Comparison of ENCODE assay signal across 8 cellular contexts in genomic region chr1:114346480-114347029, GRCh38.
A peak's percentile ranks its signal among the peaks of the same experiment; 100 is the strongest.
DNase-seq lines count a peak whose midpoint lies in the region; ATAC-seq and TF ChIP-seq lines count a peak whose summit lies in the region.

No MANE protein-coding gene starts in this region.

- peak overlapping the region in 7 of 11 experiments; percentile 21 to 64 (median 56); a peak in 11 of 22 replicates for H3K27ac ChIP-seq in BLaER1 treated with 17β-estradiol and CSF1 and Interleukin-3, amounts not matched to agents 10 nM and 100 nM
- H3K27ac ChIP-seq in coronary artery, result peak overlapping the region; percentile 78 to 90

- no peaks in the 10 kb centered on the region for H3K9me3 ChIP-seq in BLaER1 treated with 17β-estradiol and CSF1 and Interleukin-3, amounts not matched to agents 10 nM and 100 nM (replicated peaks in 1 of 11)

- no peaks in the 10 kb centered on the region for H3K27me3 Mint-ChIP-seq in activated CD4-positive, alpha-beta T cell treated with anti-CD3 and anti-CD28 coated beads, Interleukin-2, amount 10 ng/mL, durations not matched to agents 24 days and 14 days

- H3K27ac Mint-ChIP-seq in activated CD4-positive, alpha-beta T cell treated with anti-CD3 and anti-CD28 coated beads, Interleukin-2, amount 10 ng/mL, durations not matched to agents 24 days and 14 days, result peak overlapping the region; percentile 84

- H3K9ac ChIP-seq in BLaER1 treated with 17β-estradiol and CSF1 and Interleukin-3, amounts not matched to agents 10 nM and 100 nM, result peak overlapping the region; percentile 29 to 77 (median 66); a peak in 21 of 22 replicates

- no peaks in the 10 kb centered on the region for H4K20me1 ChIP-seq in BLaER1 treated with 17β-estradiol and CSF1 and Interleukin-3, amounts not matched to agents 10 nM and 100 nM

- peaks cover 25 to 49% (median 30%) of the 10 kb centered on the region in 10 experiments for H3K4me1 ChIP-seq in BLaER1 treated with 17β-estradiol and CSF1 and Interleukin-3, amounts not matched to agents 10 nM and 100 nM

- H3K9me3 Mint-ChIP-seq in activated CD4-positive, alpha-beta T cell treated with anti-CD3 and anti-CD28 coated beads, Interleukin-2, amount 10 ng/mL, durations not matched to agents 24 days and 14 days, result no peaks in the 10 kb centered on the region

- H3K36me3 ChIP-seq in BLaER1 treated with 17β-estradiol and CSF1 and Interleukin-3, amounts not matched to agents 10 nM and 100 nM, result no peaks in the 10 kb centered on the region

- intact Hi-C loops in activated CD4-positive, alpha-beta T cell treated with anti-CD3 and anti-CD28 coated beads, Interleukin-2, amount 10 ng/mL, durations not matched to agents 24 days and 14 days (cut with micrococcal nuclease), result loop anchor here (1.0 to 2.0 kb wide), 7 partner anchors 82 to 706 kb away; partner anchors contain the start of genes BCAS2, DENND2C and TRIM33
- intact Hi-C loops in left colon (cut with DNase I, micrococcal nuclease), result no loop called here

- peak; percentile 100 for TF ChIP-seq CTCF in coronary artery (IDR thresholded peaks at IDR 0.05)

- no peaks in the 10 kb centered on the region for H3K27me3 ChIP-seq in BLaER1 treated with 17β-estradiol and CSF1 and Interleukin-3, amounts not matched to agents 10 nM and 100 nM

- ATAC-seq in GM19351 (IDR thresholded peaks at IDR 0.05; ENCODE audit: unreplicated experiment) (peak; percentile 98), HG03469 (IDR thresholded peaks at IDR 0.05; ENCODE audit: unreplicated experiment) (peak; percentile 98), left colon (peak; percentile 99)

- peak; percentile 63 for DNase-seq in NCI-H524 treated with DMSO at 0.1 percent for 48 hours (lab: John Stamatoyannopoulos, UW)
- DNase-seq in activated CD4-positive, alpha-beta T cell treated with anti-CD3 and anti-CD28 coated beads, Interleukin-2, amount 10 ng/mL, durations not matched to agents 24 days and 14 days, result peak; percentile 100
- DNase-seq in coronary artery (ENCODE audit: low spot score), result peak; percentile 94
- peak; percentile 89 to 98 for DNase-seq in left colon
- peak; percentile 94 to 97 (median 96) for DNase-seq in stimulated activated CD4-positive, alpha-beta T cell treated with anti-CD3 and anti-CD28 coated beads, Interleukin-1b, Interleukin-23, amount 100 ng/mL, for 24 hours (ENCODE audit: low read depth in 4 of 4, low spot score in 1 of 4)

- peak overlapping the region; percentile 44 to 70 (median 57) for H3K4me3 ChIP-seq in BLaER1 treated with 17β-estradiol and CSF1 and Interleukin-3, amounts not matched to agents 10 nM and 100 nM
- peak overlapping the region; percentile 70 for H3K4me3 ChIP-seq in coronary artery

- H3K4me2 ChIP-seq in BLaER1 treated with 17β-estradiol and CSF1 and Interleukin-3, amounts not matched to agents 10 nM and 100 nM, result peak overlapping the region; percentile 71 to 94 (median 88)

- H3K4me1 Mint-ChIP-seq in activated CD4-positive, alpha-beta T cell treated with anti-CD3 and anti-CD28 coated beads, Interleukin-2, amount 10 ng/mL, durations not matched to agents 24 days and 14 days, result peaks cover 14% of the 10 kb centered on the region

- no peaks in the 10 kb centered on the region for H3K36me3 Mint-ChIP-seq in activated CD4-positive, alpha-beta T cell treated with anti-CD3 and anti-CD28 coated beads, Interleukin-2, amount 10 ng/mL, durations not matched to agents 24 days and 14 days (ENCODE audit: low read depth)

- peak overlapping the region; percentile 86 for H3K4me3 Mint-ChIP-seq in activated CD4-positive, alpha-beta T cell treated with anti-CD3 and anti-CD28 coated beads, Interleukin-2, amount 10 ng/mL, durations not matched to agents 24 days and 14 days

Comparison
In these comparisons a context has a peak if more than half of its experiments do, and no peak if none do; other contexts are left out.
1. Peak in every context shown above with its lines: DNase-seq, ATAC-seq, H3K4me3 ChIP-seq and H3K27ac ChIP-seq.